ENCODE assay signal across 17 cellular contexts in genomic region chr6:134165827-134166226, GRCh38.
"Had no signal": no experiment of that assay in that cellular context is flagged by ENCODE, and none has a peak within 500 bp of the region (broad histone marks: within the 10 kb centered on the region; RNA-seq: fewer than 3 reads in every experiment).

No MANE protein-coding gene starts in this region.

- H3K4me1 Mint-ChIP-seq: neural progenitor cell had no signal

- H3K9me3 ChIP-seq: esophagus squamous epithelium, ovary, tibial nerve, vagina had no signal

- H3K36me3 Mint-ChIP-seq: neural progenitor cell had no signal

- H3K27ac ChIP-seq: esophagus squamous epithelium, neural progenitor cell, ovary, tibial nerve, vagina had no signal

- H3K27me3 Mint-ChIP-seq: activated naive CD8-positive, alpha-beta T cell treated with anti-CD3 and anti-CD28 coated beads, Interleukin-2, amount 50 U/mL, for 24 hours had no signal

- DNase-seq: activated CD4-positive, alpha-beta T cell treated with anti-CD3 and anti-CD28 coated beads, Interleukin-2, amount 10 ng/mL, durations not matched to agents 7 days and 5 days; activated naive CD4-positive, alpha-beta T cell treated with Interleukin-2 at 50 U/mL for 16 hours; activated naive CD8-positive, alpha-beta T cell treated with anti-CD3 and anti-CD28 coated beads, Interleukin-2, amount 50 U/mL, for 24 hours; central memory CD4-positive, alpha-beta T cell; cortex of kidney; effector CD4-positive, alpha-beta T cell; esophagus squamous epithelium; islet precursor cell; midbrain; stimulated activated CD4-positive, alpha-beta T cell treated with anti-CD3 and anti-CD28 coated beads, Interleukin-4, amount 100 ng/mL, for 24 hours; stimulated activated naive CD4-positive, alpha-beta T cell had no signal

- H3K27ac Mint-ChIP-seq: activated CD4-positive, alpha-beta T cell treated with anti-CD3 and anti-CD28 coated beads, Interleukin-2, amount 10 ng/mL, durations not matched to agents 7 days and 5 days; activated naive CD8-positive, alpha-beta T cell treated with anti-CD3 and anti-CD28 coated beads, Interleukin-2, amount 50 U/mL, for 24 hours; neural progenitor cell; T-helper 2 cell treated with Interferon-gamma antibody and Interleukin-4, amounts not matched to agents 5 μg/mL and 100 μg/mL, for 36 hours had no signal

- H3K36me3 ChIP-seq: neural progenitor cell, ovary had no signal

- H3K4me3 ChIP-seq: esophagus squamous epithelium, neural progenitor cell, ovary, tibial nerve, vagina had no signal

- H3K9me3 Mint-ChIP-seq: activated CD4-positive, alpha-beta T cell treated with anti-CD3 and anti-CD28 coated beads, Interleukin-2, amount 10 ng/mL, durations not matched to agents 7 days and 5 days; activated naive CD8-positive, alpha-beta T cell treated with anti-CD3 and anti-CD28 coated beads, Interleukin-2, amount 50 U/mL, for 24 hours; neural progenitor cell; T-helper 2 cell treated with Interferon-gamma antibody and Interleukin-4, amounts not matched to agents 5 μg/mL and 100 μg/mL, for 36 hours had no signal

- H3K4me3 Mint-ChIP-seq: activated CD4-positive, alpha-beta T cell treated with anti-CD3 and anti-CD28 coated beads, Interleukin-2, amount 10 ng/mL, durations not matched to agents 7 days and 5 days; activated naive CD8-positive, alpha-beta T cell treated with anti-CD3 and anti-CD28 coated beads, Interleukin-2, amount 50 U/mL, for 24 hours; neural progenitor cell; T-helper 2 cell treated with Interferon-gamma antibody and Interleukin-4, amounts not matched to agents 5 μg/mL and 100 μg/mL, for 36 hours had no signal

- ATAC-seq: activated naive CD8-positive, alpha-beta T cell treated with anti-CD3 and anti-CD28 coated beads, Interleukin-2, amount 50 U/mL, for 24 hours; left lobe of liver had no signal

- H3K27me3 ChIP-seq: esophagus squamous epithelium, neural progenitor cell, ovary, tibial nerve, vagina had no signal

- H3K4me1 ChIP-seq: neural progenitor cell, tibial nerve had no signal
